Comparison of ENCODE assay signal across 12 cellular contexts in the genomic region with DNA sequence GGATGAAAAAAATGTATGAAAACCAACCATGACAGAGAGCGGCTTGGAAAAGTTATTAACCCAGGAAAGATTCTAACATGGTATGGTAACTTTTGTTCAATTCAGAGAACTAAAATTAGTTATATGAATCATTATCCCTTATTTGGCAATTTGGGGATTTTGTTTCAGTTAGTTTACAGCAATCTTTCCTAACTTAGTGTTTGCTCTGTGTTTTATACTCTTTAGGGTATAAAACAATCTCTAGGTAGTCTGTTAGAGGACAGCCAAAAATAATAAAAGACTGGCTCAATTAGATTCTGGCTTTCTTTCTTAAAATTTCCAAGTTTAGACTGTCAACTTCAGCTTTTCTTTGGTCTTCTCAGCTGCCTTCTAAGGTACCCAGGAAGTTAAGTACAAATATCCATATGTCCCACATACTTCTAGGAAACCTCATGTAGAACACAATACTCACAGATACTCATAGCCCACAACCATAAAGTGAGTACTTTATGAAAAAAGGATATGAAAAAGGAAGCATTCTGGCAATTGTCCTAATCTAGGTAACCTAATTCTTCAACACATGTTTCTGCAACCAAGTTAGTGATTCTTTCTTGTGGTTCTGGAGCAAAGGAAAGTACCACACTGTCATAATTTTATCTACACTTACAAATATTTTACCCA.
DNase-seq lines count a peak whose midpoint lies in the region; ATAC-seq and TF ChIP-seq lines count a peak whose summit lies in the region.
"Had no signal": no experiment of that assay in that cellular context is flagged by ENCODE, and none has a peak within 500 bp of the region (broad histone marks: within the 10 kb centered on the region; RNA-seq: fewer than 3 reads in every experiment).

No MANE protein-coding gene starts in this region.

- no peak overlapping the region for H2AFZ ChIP-seq in mammary epithelial cell (ENCODE audit: low read depth, low read length)

- no peak for TF ChIP-seq CTCF in mammary epithelial cell (conservative IDR thresholded peaks at IDR 0.05 in 1 of 2, IDR thresholded peaks at IDR 0.05 in 1 of 2; ENCODE audit: extremely low read depth in 1 of 2, insufficient read depth in 1 of 2, low read depth in 1 of 2, low read length in 2 of 2)

- intact Hi-C loops in mammary epithelial cell (cut with micrococcal nuclease), result no loop called here

- H3K27ac ChIP-seq in mammary epithelial cell (ENCODE audit: insufficient read depth, low read depth, low read length), result peak overlapping the region; percentile 50
- peak overlapping the region; percentile 31 for H3K27ac ChIP-seq in subcutaneous abdominal adipose tissue (ENCODE audit: low read depth, low read length)

- H4K20me1 ChIP-seq in mammary epithelial cell (ENCODE audit: insufficient read depth, low read length), result no peaks in the 10 kb centered on the region

- H3K79me2 ChIP-seq in mammary epithelial cell (ENCODE audit: insufficient read depth, low read length), result peaks cover 9% of the 10 kb centered on the region

- no peak overlapping the region for H3K4me3 Mint-ChIP-seq in activated T-cell treated with anti-CD3 and anti-CD28 coated beads, Interleukin-2, amount 50 U/mL, for 72 hours

- peak; percentile 7 to 58 for ATAC-seq in activated T-cell treated with anti-CD3 and anti-CD28 coated beads, Interleukin-2, amount 50 U/mL, for 72 hours (replicated peaks in 1 of 2)
- peak; percentile 29 for ATAC-seq in HG02852 (IDR thresholded peaks at IDR 0.05; ENCODE audit: unreplicated experiment)
- no peak for ATAC-seq in GM19452 (IDR thresholded peaks at IDR 0.05; ENCODE audit: unreplicated experiment)

- 94% methylated on average over 1 of the region's 1 CpG for WGBS in mammary epithelial cell (ENCODE audit: low coverage, missing lambda C conversion rate)

- H3K36me3 ChIP-seq in mammary epithelial cell (ENCODE audit: insufficient read depth, low read length) (no peaks in the 10 kb centered on the region), subcutaneous abdominal adipose tissue (ENCODE audit: control insufficient read depth in 5 of 5, insufficient read depth in 5 of 5, low read length in 5 of 5) (no peaks in the 10 kb centered on the region)

- DNase-seq in activated T-cell treated with anti-CD3 and anti-CD28 coated beads, Interleukin-2, amount 50 U/mL, for 72 hours, result no peak
- DNase-seq in activated T-cell treated with anti-CD3 and anti-CD28 coated beads, Interleukin-2, amount 50 U/mL, for 1 hour, result no peak
- DNase-seq in mammary epithelial cell, result peak; percentile 27
- no peak for DNase-seq in germinal center (ENCODE audit: low spot score)
- DNase-seq in activated CD8-positive, alpha-beta memory T cell treated with anti-CD3 and anti-CD28 coated beads, Interleukin-2, amount 50 U/mL, for 4 hours, result no peak
- DNase-seq: activated CD4-positive, CD25-positive, alpha-beta regulatory T cell; activated gamma-delta T cell; NCI-H146; stimulated activated CD4-positive, alpha-beta T cell treated with anti-CD3 and anti-CD28 coated beads, Interleukin-2, amount 100 ng/mL, for 24 hours had no signal

- peak overlapping the region; percentile 24 for H3K4me2 ChIP-seq in mammary epithelial cell (ENCODE audit: insufficient read depth, low read depth, low read length)

- in situ Hi-C loops in mammary epithelial cell (cut with MboI; ENCODE audit: low sequenced_read_pairs in 2 of 2), result no loop called here

- no peaks in the 10 kb centered on the region for H3K9me3 Mint-ChIP-seq in activated T-cell treated with anti-CD3 and anti-CD28 coated beads, Interleukin-2, amount 50 U/mL, for 72 hours

- peak overlapping the region; percentile 38 for H3K27ac Mint-ChIP-seq in activated T-cell treated with anti-CD3 and anti-CD28 coated beads, Interleukin-2, amount 50 U/mL, for 72 hours

- H3K4me3 ChIP-seq in mammary epithelial cell (replicated peaks in 1 of 3; ENCODE audit: insufficient read depth in 1 of 3, low read depth in 2 of 3, low read length in 3 of 3) (no peak overlapping the region), subcutaneous abdominal adipose tissue (ENCODE audit: low read depth in 1 of 5, low read length in 5 of 5) (no peak overlapping the region)

- H3K4me1 Mint-ChIP-seq in activated T-cell treated with anti-CD3 and anti-CD28 coated beads, Interleukin-2, amount 50 U/mL, for 72 hours (ENCODE audit: low read depth), result no peaks in the 10 kb centered on the region

- no peaks in the 10 kb centered on the region for H3K27me3 Mint-ChIP-seq in activated T-cell treated with anti-CD3 and anti-CD28 coated beads, Interleukin-2, amount 50 U/mL, for 72 hours (ENCODE audit: low read depth)

- dilution Hi-C loops in mammary epithelial cell (cut with HindIII; ENCODE audit: low sequenced_read_pairs), result no loop called here

- no peaks in the 10 kb centered on the region for H3K36me3 Mint-ChIP-seq in activated T-cell treated with anti-CD3 and anti-CD28 coated beads, Interleukin-2, amount 50 U/mL, for 72 hours (ENCODE audit: insufficient read depth in 2 of 2)

- no peak overlapping the region for H3K9ac ChIP-seq in mammary epithelial cell (ENCODE audit: insufficient read depth, low read length)
- H3K9ac ChIP-seq in subcutaneous abdominal adipose tissue (ENCODE audit: low read length in 5 of 5), result no peak overlapping the region

- no peaks in the 10 kb centered on the region for H3K9me3 ChIP-seq in mammary epithelial cell (replicated peaks; ENCODE audit: insufficient read depth, low read length)
- no peaks in the 10 kb centered on the region for H3K9me3 ChIP-seq in subcutaneous abdominal adipose tissue (ENCODE audit: control insufficient read depth in 5 of 5, low read length in 5 of 5)

- TSS peak; percentile 62 for BruUV-seq in mammary epithelial cell (replicated peaks; lab: Mats Ljungman, UMichigan)

- H3K27me3 ChIP-seq in mammary epithelial cell (ENCODE audit: insufficient read depth, low read length) (no peaks in the 10 kb centered on the region), subcutaneous abdominal adipose tissue (ENCODE audit: control insufficient read depth in 5 of 5, insufficient read depth in 4 of 5, low read length in 5 of 5) (no peaks in the 10 kb centered on the region)

- H3K4me1 ChIP-seq in mammary epithelial cell (ENCODE audit: insufficient read depth, low read length), result peaks cover 10% of the 10 kb centered on the region
- H3K4me1 ChIP-seq in subcutaneous abdominal adipose tissue (ENCODE audit: control insufficient read depth in 5 of 5, insufficient read depth in 5 of 5, low read length in 5 of 5), result peaks cover 0 to 19% (median 6%) of the 10 kb centered on the region in 5 donors

- CTCF ChIA-PET in mammary epithelial cell (lab: Charles Lee; ENCODE audit: low non-redundant PET), result no interaction called here
